In genomic region chr16:9297437-9298113, GRCh38 we compare ENCODE assay signal across 10 cellular contexts.
A peak's percentile ranks its signal among the peaks of the same experiment; 100 is the strongest.
DNase-seq lines count a peak whose midpoint lies in the region; ATAC-seq and TF ChIP-seq lines count a peak whose summit lies in the region.
"Had no signal": no experiment of that assay in that cellular context is flagged by ENCODE, and none has a peak within 500 bp of the region (broad histone marks: within the 10 kb centered on the region; RNA-seq: fewer than 3 reads in every experiment).

No MANE protein-coding gene starts in this region.

- H3K4me3 ChIP-seq in foreskin fibroblast (ENCODE audit: low read depth in 1 of 2, low read length in 2 of 2) (no peak overlapping the region), gastrocnemius medialis (no peak overlapping the region)
- H3K4me3 ChIP-seq: SJSA1 had no signal

- H3K27me3 ChIP-seq in gastrocnemius medialis = no peaks in the 10 kb centered on the region
- H3K27me3 ChIP-seq: SJSA1 had no signal

- H3K9me3 ChIP-seq in gastrocnemius medialis = no peaks in the 10 kb centered on the region
- H3K9me3 ChIP-seq: SJSA1 had no signal

- no peaks in the 10 kb centered on the region for H3K4me1 ChIP-seq in gastrocnemius medialis
- H3K4me1 ChIP-seq: SJSA1 had no signal

- TF ChIP-seq CTCF in foreskin fibroblast (IDR thresholded peaks at IDR 0.05; ENCODE audit: low read depth, low read length) = peak; percentile 10
- TF ChIP-seq CTCF in gastrocnemius medialis (IDR thresholded peaks at IDR 0.05 in 4 of 5, conservative IDR thresholded peaks at IDR 0.05 in 1 of 5) = peak in 3 of 5 experiments; percentile 19 to 35 (median 31)

- no peaks in the 10 kb centered on the region for H3K36me3 ChIP-seq in gastrocnemius medialis
- H3K36me3 ChIP-seq: SJSA1 had no signal

- no peak for ATAC-seq in gastrocnemius medialis
- ATAC-seq in HG02642 (IDR thresholded peaks at IDR 0.05; ENCODE audit: poor library complexity, unreplicated experiment) = no peak
- ATAC-seq in HG02588 (IDR thresholded peaks at IDR 0.05; ENCODE audit: unreplicated experiment) = no peak
- no peak for ATAC-seq in HG03520 (IDR thresholded peaks at IDR 0.05; ENCODE audit: unreplicated experiment)
- ATAC-seq: stimulated activated naive CD8-positive, alpha-beta T cell treated with anti-CD3 and anti-CD28 coated beads, Interleukin-15, amount 100 ng/mL, for 72 hours had no signal

- intact Hi-C loops in gastrocnemius medialis (cut with DNase I; ENCODE audit: low total_unique reads) = no loop called here

- peak; percentile 33 for DNase-seq in DMS 273 (lab: John Stamatoyannopoulos, UW; ENCODE audit: unreplicated experiment)
- DNase-seq in DMS 273 treated with DMSO at 0.1 percent for 48 hours (lab: John Stamatoyannopoulos, UW) = no peak
- DNase-seq in NCI-H748 treated with DMSO at 0.1 percent for 48 hours (lab: John Stamatoyannopoulos, UW) = peak; percentile 2
- no peak for DNase-seq in foreskin fibroblast
- no peak for DNase-seq in gastrocnemius medialis

- no peak for TF ChIP-seq POLR2A in gastrocnemius medialis (IDR thresholded peaks at IDR 0.05)

- in situ Hi-C loops in gastrocnemius medialis (cut with MboI; ENCODE audit: low sequenced_read_pairs in 4 of 4) = no loop called here

- H3K27ac ChIP-seq in gastrocnemius medialis = no peak overlapping the region
- H3K27ac ChIP-seq: SJSA1 had no signal

Comparison
In these comparisons a context has a peak if more than half of its experiments do, and no peak if none do; other contexts are left out.
1. DNase-seq: peak in DMS 273 (single experiment) and NCI-H748 treated with DMSO at 0.1 percent for 48 hours (single experiment); none in DMS 273 treated with DMSO at 0.1 percent for 48 hours (single experiment), foreskin fibroblast (0 of 2) and gastrocnemius medialis (0 of 2).